8 cellular contexts compared by ENCODE assay signal in the genomic region with DNA sequence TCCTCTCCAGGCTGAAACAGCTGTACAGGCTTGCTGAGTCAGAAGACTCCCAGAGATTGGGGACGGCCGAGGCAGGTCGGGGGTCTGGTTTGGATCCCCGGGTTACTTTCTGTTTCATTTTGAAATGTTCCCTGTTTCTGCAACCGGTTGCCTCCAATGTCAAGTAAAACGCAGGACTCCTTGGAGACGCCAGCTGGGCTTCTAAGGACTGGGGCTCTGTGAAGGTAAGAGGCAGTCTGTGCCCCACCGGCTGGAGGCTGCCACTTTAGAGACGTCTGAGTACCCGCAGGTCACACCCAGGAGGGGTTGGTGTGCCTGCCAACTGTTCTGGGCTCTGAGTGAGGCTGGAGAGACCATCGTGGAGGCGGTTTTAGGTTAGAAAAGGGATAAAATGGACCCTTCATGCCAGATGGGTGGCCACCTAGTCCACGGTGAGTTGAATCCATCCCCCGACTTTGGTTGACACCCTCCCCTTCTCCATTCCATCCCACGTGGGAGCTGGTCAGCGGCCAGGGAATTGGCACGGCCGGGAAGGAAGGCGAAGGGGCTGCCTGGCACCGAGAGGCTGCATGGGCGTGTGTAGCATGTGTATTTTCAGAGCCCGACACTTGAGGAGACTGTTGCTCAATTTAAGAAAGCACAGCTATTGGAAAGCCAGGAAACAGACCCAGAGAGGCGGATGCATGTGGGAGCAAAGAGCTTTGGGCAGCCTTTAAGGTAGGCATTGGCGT.
DNase-seq lines count a peak whose midpoint lies in the region; TF ChIP-seq lines count a peak whose summit lies in the region.

No MANE protein-coding gene starts in this region.

- peak overlapping the region; percentile 79 for H3K4me3 Mint-ChIP-seq in activated T-cell treated with anti-CD3 and anti-CD28 coated beads, Interleukin-2, amount 50 U/mL, for 24 hours
- peak overlapping the region; percentile 76 for H3K4me3 Mint-ChIP-seq in mesothelial cell of epicardium

- H3K4me1 ChIP-seq in esophagus muscularis mucosa, result peaks cover 8 to 19% (median 16%) of the 10 kb centered on the region in 4 donors

- H3K27ac ChIP-seq in esophagus muscularis mucosa (replicated peaks in 1 of 4) (peak overlapping the region; percentile 60 to 69 (median 68)), substantia nigra (ENCODE audit: low read depth, low read length, poor library complexity, severe bottlenecking) (peak overlapping the region; percentile 83)

- peak; percentile 51 for DNase-seq in ELF-1 (ENCODE audit: low read depth, low spot score)
- peak; percentile 33 for DNase-seq in NAMALWA (ENCODE audit: low spot score)
- DNase-seq in activated T-cell treated with anti-CD3 and anti-CD28 coated beads, Interleukin-2, amount 50 U/mL, for 24 hours, result peak; percentile 49
- no peak for DNase-seq in esophagus muscularis mucosa (ENCODE audit: extremely low spot score)
- DNase-seq in mesothelial cell of epicardium (ENCODE audit: low spot score in 2 of 2, unreplicated experiment in 2 of 2), result peak in 1 of 2 experiments; percentile 40
- DNase-seq in substantia nigra (lab: John Stamatoyannopoulos, UW), result peak; percentile 13 to 86 (median 65)
- DNase-seq in GM19240 (ENCODE audit: insufficient read length, low spot score), result no peak
- DNase-seq in GM13977 (ENCODE audit: low spot score), result no peak

- H3K4me1 Mint-ChIP-seq in activated T-cell treated with anti-CD3 and anti-CD28 coated beads, Interleukin-2, amount 50 U/mL, for 24 hours (ENCODE audit: low read depth), result peaks cover 21% of the 10 kb centered on the region
- H3K4me1 Mint-ChIP-seq in mesothelial cell of epicardium, result peaks cover 17% of the 10 kb centered on the region

- in situ Hi-C loops in GM13977 (cut with MboI; ENCODE audit: low pct_unique_long_range_greater_than_20kb, low sequenced_read_pairs, unreplicated experiment), result no loop called here

- no peak for TF ChIP-seq EP300 in esophagus muscularis mucosa (IDR thresholded peaks at IDR 0.05)

- intact Hi-C loops in esophagus muscularis mucosa (cut with DNase I), result no loop called here

- peak overlapping the region; percentile 12 for H3K27ac Mint-ChIP-seq in activated T-cell treated with anti-CD3 and anti-CD28 coated beads, Interleukin-2, amount 50 U/mL, for 24 hours
- no peak overlapping the region for H3K27ac Mint-ChIP-seq in mesothelial cell of epicardium

- TF ChIP-seq CTCF in esophagus muscularis mucosa (IDR thresholded peaks at IDR 0.05) (no peak), mesothelial cell of epicardium (IDR thresholded peaks at IDR 0.05; ENCODE audit: unreplicated experiment) (no peak), GM13977 (IDR thresholded peaks at IDR 0.05; ENCODE audit: extremely low read depth, insufficient read depth, missing control alignments) (no peak)

- TF ChIP-seq POLR2A in esophagus muscularis mucosa (IDR thresholded peaks at IDR 0.05; ENCODE audit: low read depth), result no peak

- H3K9me3 Mint-ChIP-seq in activated T-cell treated with anti-CD3 and anti-CD28 coated beads, Interleukin-2, amount 50 U/mL, for 24 hours, result no peaks in the 10 kb centered on the region
- H3K9me3 Mint-ChIP-seq in mesothelial cell of epicardium, result no peaks in the 10 kb centered on the region

- no peaks in the 10 kb centered on the region for H3K36me3 ChIP-seq in esophagus muscularis mucosa

- 5% methylated on average over 13 of the region's 24 CpGs for WGBS in esophagus muscularis mucosa

- no peaks in the 10 kb centered on the region for H3K36me3 Mint-ChIP-seq in activated T-cell treated with anti-CD3 and anti-CD28 coated beads, Interleukin-2, amount 50 U/mL, for 24 hours (ENCODE audit: low read depth)
- H3K36me3 Mint-ChIP-seq in mesothelial cell of epicardium, result no peaks in the 10 kb centered on the region

- peak overlapping the region; percentile 48 to 67 (median 65) for H3K4me3 ChIP-seq in esophagus muscularis mucosa

- peaks cover 52% of the 10 kb centered on the region for H3K27me3 Mint-ChIP-seq in activated T-cell treated with anti-CD3 and anti-CD28 coated beads, Interleukin-2, amount 50 U/mL, for 24 hours
- peaks cover 77% of the 10 kb centered on the region for H3K27me3 Mint-ChIP-seq in mesothelial cell of epicardium (ENCODE audit: low read depth)

- H3K9me3 ChIP-seq in esophagus muscularis mucosa, result no peaks in the 10 kb centered on the region

- H3K27me3 ChIP-seq in esophagus muscularis mucosa, result peaks cover 0 to 7% (median 0%) of the 10 kb centered on the region in 4 donors

Comparison
In these comparisons a context has a peak if more than half of its experiments do, and no peak if none do; other contexts are left out.
1. DNase-seq: peak in ELF-1 (single experiment), NAMALWA (single experiment), activated T-cell treated with anti-CD3 and anti-CD28 coated beads, Interleukin-2, amount 50 U/mL, for 24 hours (single experiment) and substantia nigra (49 of 49); none in esophagus muscularis mucosa (single experiment), GM19240 (single experiment) and GM13977 (single experiment).